Comparison of ENCODE assay signal across 24 cellular contexts in the genomic region with DNA sequence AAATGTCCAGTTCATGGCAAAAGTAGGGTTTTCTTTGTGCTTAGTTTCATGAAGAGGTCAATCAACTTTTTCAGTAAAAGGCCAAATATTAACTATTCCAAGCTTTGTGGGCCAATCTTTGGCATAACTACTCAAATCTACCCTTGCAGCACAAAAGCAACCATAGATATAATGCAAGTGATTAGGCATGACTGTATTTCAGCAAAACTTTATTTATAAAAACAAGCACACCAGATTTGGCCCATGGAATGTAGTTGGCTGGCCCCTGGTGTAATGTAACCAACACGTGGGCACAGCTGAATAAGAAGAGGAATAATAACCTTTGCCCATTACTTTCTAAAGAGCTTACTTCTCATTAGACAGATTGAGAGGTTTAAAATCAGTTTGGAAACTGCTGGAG. TPM values are rescaled to one million over a fixed set of nuclear protein-coding genes. Genes with fewer than 3 reads are reported as not detected.
DNase-seq lines count a peak whose midpoint lies in the region; ATAC-seq, FAIRE-seq and TF ChIP-seq lines count a peak whose summit lies in the region.
"Had no signal": no experiment of that assay in that cellular context is flagged by ENCODE, and none has a peak within 500 bp of the region (broad histone marks: within the 10 kb centered on the region; RNA-seq: fewer than 3 reads in every experiment).

No MANE protein-coding gene starts in this region.

- TF ChIP-seq POLR2A in GM12892 (IDR thresholded peaks at IDR 0.05; ENCODE audit: low read depth, low read length) (no peak), spleen (IDR thresholded peaks at IDR 0.05) (no peak)

- no peaks in the 10 kb centered on the region for H3K36me3 Mint-ChIP-seq in activated T-helper 17 cell treated with anti-CD3 and anti-CD28 coated beads, Interleukin-2, amount 50 U/mL, for 72 hours (ENCODE audit: low read depth)
- H3K36me3 Mint-ChIP-seq: CD8-positive, alpha-beta memory T cell had no signal

- H3K4me1 Mint-ChIP-seq in activated T-helper 17 cell treated with anti-CD3 and anti-CD28 coated beads, Interleukin-2, amount 50 U/mL, for 72 hours, result peaks cover 26% of the 10 kb centered on the region

- H3K9me3 ChIP-seq in BLaER1 (no peaks in the 10 kb centered on the region), spleen (no peaks in the 10 kb centered on the region), upper lobe of right lung (no peaks in the 10 kb centered on the region)
- H3K9me3 ChIP-seq: Peyer's patch had no signal

- H3K4me3 Mint-ChIP-seq in activated T-helper 17 cell treated with anti-CD3 and anti-CD28 coated beads, Interleukin-2, amount 50 U/mL, for 72 hours, result peak overlapping the region; percentile 44
- H3K4me3 Mint-ChIP-seq: CD8-positive, alpha-beta memory T cell; H9 had no signal

- FAIRE-seq in GM12892 (lab: Jason Lieb, UNC), result peak; percentile 48

- H3K9ac ChIP-seq in BLaER1, result no peak overlapping the region
- H3K9ac ChIP-seq: KMS-11 had no signal

- 36 to 66% (median 41%) methylated on average over 1 of the region's 1 CpG for WGBS in spleen, 5 donors

- TF ChIP-seq CTCF in spleen (IDR thresholded peaks at IDR 0.05 in 8 of 11, conservative IDR thresholded peaks at IDR 0.05 in 3 of 11), result no peak
- TF ChIP-seq CTCF in upper lobe of right lung (IDR thresholded peaks at IDR 0.05), result no peak

- H3K4me2 ChIP-seq in BLaER1, result peak overlapping the region; percentile 61
- H3K4me2 ChIP-seq: KMS-11 had no signal

- H3K4me3 ChIP-seq in BLaER1 (no peak overlapping the region), spleen (peak overlapping the region in 1 of 8 donors; percentile 57), upper lobe of right lung (no peak overlapping the region)
- H3K4me3 ChIP-seq: SK-N-MC had no signal

- no peak overlapping the region for H3K27ac ChIP-seq in BLaER1
- peak overlapping the region in 5 of 8 donors; percentile 76 to 91 (median 87) for H3K27ac ChIP-seq in spleen
- no peak overlapping the region for H3K27ac ChIP-seq in upper lobe of right lung
- H3K27ac ChIP-seq: KMS-11, SK-N-MC had no signal

- no peak for ATAC-seq in activated T-helper 17 cell treated with anti-CD3 and anti-CD28 coated beads, Interleukin-2, amount 50 U/mL, for 72 hours (replicated peaks)
- no peak for ATAC-seq in upper lobe of right lung
- ATAC-seq in HG03108 (IDR thresholded peaks at IDR 0.05; ENCODE audit: unreplicated experiment), result no peak

- DNase-seq in GM12892 (ENCODE audit: insufficient read length) (no peak), spleen (no peak), upper lobe of right lung (no peak)
- DNase-seq in stimulated activated CD4-positive, alpha-beta T cell treated with anti-CD3 and anti-CD28 coated beads, Interleukin-1b, Interleukin-23, amount 100 ng/mL, for 48 hours, result no peak
- DNase-seq: CD8-positive, alpha-beta memory T cell; DMS 273 treated with DMSO at 0.1 percent for 48 hours; DMS79 treated with DMSO at 0.1 percent for 48 hours; H9; IMR-90; MM.1S; NCI-H1417; NCI-H1694; NCI-H2029 treated with DMSO at 0.1 percent for 48 hours; NCI-H2171; NCI-H226; NCI-H510A; NCI-H69 had no signal

- no peaks in the 10 kb centered on the region for H3K27me3 Mint-ChIP-seq in activated T-helper 17 cell treated with anti-CD3 and anti-CD28 coated beads, Interleukin-2, amount 50 U/mL, for 72 hours

- peaks cover 18% of the 10 kb centered on the region for H3K4me1 ChIP-seq in BLaER1
- H3K4me1 ChIP-seq in spleen, result peaks cover 0 to 28% (median 14%) of the 10 kb centered on the region in 6 donors
- H3K4me1 ChIP-seq in upper lobe of right lung, result peaks cover 3% of the 10 kb centered on the region
- H3K4me1 ChIP-seq: Peyer's patch had no signal

- intact Hi-C loops in spleen (cut with DNase I; ENCODE audit: low total_unique reads) (no loop called here), upper lobe of right lung (cut with DNase I) (no loop called here)

- H3K9me3 Mint-ChIP-seq in activated T-helper 17 cell treated with anti-CD3 and anti-CD28 coated beads, Interleukin-2, amount 50 U/mL, for 72 hours, result no peaks in the 10 kb centered on the region
- H3K9me3 Mint-ChIP-seq: CD8-positive, alpha-beta memory T cell; H9 had no signal

- peak overlapping the region; percentile 64 for H3K27ac Mint-ChIP-seq in activated T-helper 17 cell treated with anti-CD3 and anti-CD28 coated beads, Interleukin-2, amount 50 U/mL, for 72 hours
- H3K27ac Mint-ChIP-seq: H9 had no signal

- H4K20me1 ChIP-seq in BLaER1, result no peaks in the 10 kb centered on the region

- H3K36me3 ChIP-seq in BLaER1, result no peaks in the 10 kb centered on the region
- H3K36me3 ChIP-seq in spleen, result no peaks in the 10 kb centered on the region
- no peaks in the 10 kb centered on the region for H3K36me3 ChIP-seq in upper lobe of right lung
- H3K36me3 ChIP-seq: Peyer's patch had no signal

- H3K27me3 ChIP-seq in BLaER1 (no peaks in the 10 kb centered on the region), spleen (replicated peaks in 1 of 7) (peaks cover 0 to 7% (median 0%) of the 10 kb centered on the region in 7 donors), upper lobe of right lung (no peaks in the 10 kb centered on the region)
- H3K27me3 ChIP-seq: Peyer's patch had no signal

RNA-seq across cellular contexts. Expression of a gene that starts 50.6 kb away (rescaled TPM):
- 0.08 TPM for polyA plus RNA-seq in GM12892 (2012; ENCODE audit: missing spikeins)
- total RNA-seq in activated T-helper 17 cell treated with anti-CD3 and anti-CD28 coated beads, Interleukin-2, amount 50 U/mL, for 72 hours, result 1 to 10 TPM in 1 of 2 donors, under 1 TPM in 1; 0.82 to 3.9 TPM
- 1 to 10 TPM in 2 of 7 donors, under 1 TPM in 5; 0.13 to 4.3 (median 0.23) TPM for total RNA-seq in spleen
- under 1 TPM; 0.08 to 0.42 (median 0.13) TPM for polyA plus RNA-seq in spleen
- total RNA-seq in upper lobe of right lung, result 0.20 TPM
- total RNA-seq: A172; CD8-positive, alpha-beta memory T cell; IMR-90 had no signal
- polyA plus RNA-seq: CD8-positive, alpha-beta memory T cell; IMR-90 had no signal

Comparison
In these comparisons a context has a peak if more than half of its experiments do, and no peak if none do; other contexts are left out.
1. H3K27ac ChIP-seq: peak in spleen (5 of 8); none in BLaER1 (single experiment) and upper lobe of right lung (single experiment).